In genomic region chr2:47112665-47113435, GRCh38 we compare ENCODE assay signal across 20 cellular contexts. TPM values are rescaled to one million over a fixed set of nuclear protein-coding genes. Genes with fewer than 3 reads are reported as not detected.
DNase-seq lines count a peak whose midpoint lies in the region; ATAC-seq, FAIRE-seq and TF ChIP-seq lines count a peak whose summit lies in the region.
"Had no signal": no experiment of that assay in that cellular context is flagged by ENCODE, and none has a peak within 500 bp of the region (broad histone marks: within the 10 kb centered on the region; RNA-seq: fewer than 3 reads in every experiment).

No MANE protein-coding gene starts in this region.

- TF ChIP-seq RAD21 in K562 (CRISPR knock-in tag; conservative IDR thresholded peaks at IDR 0.05 in 1 of 2, IDR thresholded peaks at IDR 0.05 in 1 of 2), result no peak

- no peak for TF ChIP-seq EP300 in K562 (IDR thresholded peaks at IDR 0.05; ENCODE audit: low read length)

- CTCF ChIA-PET in K562 (lab: Yijun Ruan, JAX; ENCODE audit: low intra/inter-chr PET ratio), result no interaction called here

- H2AFZ ChIP-seq in K562 (ENCODE audit: low read depth, low read length), result no peak overlapping the region

- no peaks in the 10 kb centered on the region; a peak in 1 of 5 replicates for H3K27me3 ChIP-seq in K562 (ENCODE audit: control insufficient read depth in 2 of 2, insufficient read depth in 2 of 2, low read length in 2 of 2)
- H3K27me3 ChIP-seq: BLaER1 treated with 17β-estradiol and CSF1 and Interleukin-3, amounts not matched to agents 10 nM and 100 nM had no signal

- DNase-seq in A172 (ENCODE audit: low spot score), result peak; percentile 26
- peak; percentile 4 for DNase-seq in EH (ENCODE audit: low read depth)
- peak; percentile 31 for DNase-seq in HT1080 (ENCODE audit: low read depth)
- peak in 1 of 4 experiments; percentile 11 for DNase-seq in K562 (ENCODE audit: extremely low read depth in 1 of 4, low spot score in 3 of 4)
- DNase-seq in activated gamma-delta T cell (lab: John Stamatoyannopoulos, UW), result no peak
- no peak for DNase-seq in NCI-H226
- no peak for DNase-seq in COR-L47 (lab: John Stamatoyannopoulos, UW)
- DNase-seq: 8988T; AML-193; CD4-positive, alpha-beta T cell; CD8-positive, alpha-beta T cell; DMS 273 treated with DMSO at 0.1 percent for 48 hours; DMS79 treated with DMSO at 0.1 percent for 48 hours; EL; GF-D8 had no signal

- FAIRE-seq in K562 (lab: Jason Lieb, UNC), result no peak
- FAIRE-seq: A549, GM12891, GM19239 had no signal

- POLR2A ChIA-PET in K562 (lab: Yijun Ruan, JAX), result interaction anchor here (0.7 to 1.5 kb wide), 2 partner anchors 44 to 134 kb away, joined by 3 read pairs; no protein-coding TSS in a partner anchor

- no peaks in the 10 kb centered on the region for H3K79me2 ChIP-seq in K562 (ENCODE audit: control insufficient read depth, insufficient read depth, low read length)

- intact Hi-C loops in K562 (cut with micrococcal nuclease), result no loop called here

- WGBS in K562 (ENCODE audit: insufficient coverage, low coverage, missing lambda C conversion rate), result 24% methylated on average over 5 of the region's 5 CpGs

- no peak overlapping the region for H3K4me2 ChIP-seq in K562 (ENCODE audit: insufficient read depth, low read length)
- H3K4me2 ChIP-seq: A549; BLaER1 treated with 17β-estradiol and CSF1 and Interleukin-3, amounts not matched to agents 10 nM and 100 nM had no signal

- BruUV-seq in K562 (replicated peaks; lab: Mats Ljungman, UMichigan), result no TSS peak

- ATAC-seq in K562, result peak; percentile 76
- ATAC-seq: A549; CD8-positive, alpha-beta T cell had no signal

- no peaks in the 10 kb centered on the region for H4K20me1 ChIP-seq in K562 (replicated peaks; ENCODE audit: control insufficient read depth, insufficient read depth, low read length)
- H4K20me1 ChIP-seq: BLaER1 treated with 17β-estradiol and CSF1 and Interleukin-3, amounts not matched to agents 10 nM and 100 nM had no signal

- no peak for TF ChIP-seq CTCF in K562 (IDR thresholded peaks at IDR 0.05 in 2 of 3, conservative IDR thresholded peaks at IDR 0.05 in 1 of 3; ENCODE audit: insufficient read depth in 2 of 3, low read depth in 1 of 3, low read length in 3 of 3)

- no peak overlapping the region for H3K4me3 ChIP-seq in K562
- H3K4me3 ChIP-seq: A549; BLaER1 treated with 17β-estradiol and CSF1 and Interleukin-3, amounts not matched to agents 10 nM and 100 nM had no signal

- no peak overlapping the region for H3K9ac ChIP-seq in K562 (ENCODE audit: insufficient read depth in 1 of 2, low read depth in 2 of 2, low read length in 2 of 2)
- H3K9ac ChIP-seq: BLaER1 treated with 17β-estradiol and CSF1 and Interleukin-3, amounts not matched to agents 10 nM and 100 nM had no signal

- H3K27ac ChIP-seq in K562 (ENCODE audit: extremely low read depth, low read depth, low read length), result no peak overlapping the region
- H3K27ac ChIP-seq: A549; BLaER1 treated with 17β-estradiol and CSF1 and Interleukin-3, amounts not matched to agents 10 nM and 100 nM; C4-2B had no signal

- no peaks in the 10 kb centered on the region for H3K36me3 ChIP-seq in K562 (ENCODE audit: control insufficient read depth, insufficient read depth, low read length)
- H3K36me3 ChIP-seq: BLaER1 treated with 17β-estradiol and CSF1 and Interleukin-3, amounts not matched to agents 10 nM and 100 nM had no signal

- in situ Hi-C loops in K562 (cut with MboI), result no loop called here

- no peaks in the 10 kb centered on the region for H3K9me1 ChIP-seq in K562 (ENCODE audit: control insufficient read depth, insufficient read depth, low read length)

- no peak for TF ChIP-seq POLR2A in K562 (conservative IDR thresholded peaks at IDR 0.05)

- no peaks in the 10 kb centered on the region; a peak in 1 of 5 replicates for H3K4me1 ChIP-seq in K562 (replicated peaks in 1 of 2; ENCODE audit: control insufficient read depth in 2 of 2, insufficient read depth in 2 of 2, low read length in 2 of 2)
- H3K4me1 ChIP-seq: A549; BLaER1 treated with 17β-estradiol and CSF1 and Interleukin-3, amounts not matched to agents 10 nM and 100 nM had no signal

- no peaks in the 10 kb centered on the region for H3K9me3 ChIP-seq in K562 (replicated peaks; ENCODE audit: control insufficient read depth, insufficient read depth, low read depth, low read length)
- H3K9me3 ChIP-seq: A549 had no signal

TF ChIP-seq in K562, 482 proteins besides CTCF, POLR2A, EP300 and RAD21 (continues in another document):
- TF ChIP-seq BCOR (IDR thresholded peaks at IDR 0.05), result peak; percentile 34; the same call in 1 of the 2 replicates
- TF ChIP-seq ZNF121 (CRISPR knock-in tag; conservative IDR thresholded peaks at IDR 0.05), result peak; percentile 67
- TF ChIP-seq ZNF384 (IDR thresholded peaks at IDR 0.05; ENCODE audit: low read depth, low read length), result 0 out of 2 replicates have a peak, but pooled peaks have one; percentile 33
- TF ChIP-seq NFATC3 (IDR thresholded peaks at IDR 0.05), result no peak
- TF ChIP-seq TCFL5 (CRISPR knock-in tag; conservative IDR thresholded peaks at IDR 0.05), result no peak
- TF ChIP-seq RBM25 (IDR thresholded peaks at IDR 0.05; ENCODE audit: low read depth, low read length, severe bottlenecking), result peak; percentile 19
- TF ChIP-seq KAT7 (CRISPR knock-in tag; IDR thresholded peaks at IDR 0.05; ENCODE audit: borderline replicate concordance), result no peak
- TF ChIP-seq, protein P1, sequence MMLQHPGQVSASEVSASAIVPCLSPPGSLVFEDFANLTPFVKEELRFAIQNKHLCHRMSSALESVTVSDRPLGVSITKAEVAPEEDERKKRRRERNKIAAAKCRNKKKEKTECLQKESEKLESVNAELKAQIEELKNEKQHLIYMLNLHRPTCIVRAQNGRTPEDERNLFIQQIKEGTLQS (IDR thresholded peaks at IDR 0.05), result peak; percentile 23; the same call in 1 of the 2 replicates
- TF ChIP-seq, protein P1 (CRISPR knock-in tag; conservative IDR thresholded peaks at IDR 0.05), result no peak
- TF ChIP-seq, protein P2, sequence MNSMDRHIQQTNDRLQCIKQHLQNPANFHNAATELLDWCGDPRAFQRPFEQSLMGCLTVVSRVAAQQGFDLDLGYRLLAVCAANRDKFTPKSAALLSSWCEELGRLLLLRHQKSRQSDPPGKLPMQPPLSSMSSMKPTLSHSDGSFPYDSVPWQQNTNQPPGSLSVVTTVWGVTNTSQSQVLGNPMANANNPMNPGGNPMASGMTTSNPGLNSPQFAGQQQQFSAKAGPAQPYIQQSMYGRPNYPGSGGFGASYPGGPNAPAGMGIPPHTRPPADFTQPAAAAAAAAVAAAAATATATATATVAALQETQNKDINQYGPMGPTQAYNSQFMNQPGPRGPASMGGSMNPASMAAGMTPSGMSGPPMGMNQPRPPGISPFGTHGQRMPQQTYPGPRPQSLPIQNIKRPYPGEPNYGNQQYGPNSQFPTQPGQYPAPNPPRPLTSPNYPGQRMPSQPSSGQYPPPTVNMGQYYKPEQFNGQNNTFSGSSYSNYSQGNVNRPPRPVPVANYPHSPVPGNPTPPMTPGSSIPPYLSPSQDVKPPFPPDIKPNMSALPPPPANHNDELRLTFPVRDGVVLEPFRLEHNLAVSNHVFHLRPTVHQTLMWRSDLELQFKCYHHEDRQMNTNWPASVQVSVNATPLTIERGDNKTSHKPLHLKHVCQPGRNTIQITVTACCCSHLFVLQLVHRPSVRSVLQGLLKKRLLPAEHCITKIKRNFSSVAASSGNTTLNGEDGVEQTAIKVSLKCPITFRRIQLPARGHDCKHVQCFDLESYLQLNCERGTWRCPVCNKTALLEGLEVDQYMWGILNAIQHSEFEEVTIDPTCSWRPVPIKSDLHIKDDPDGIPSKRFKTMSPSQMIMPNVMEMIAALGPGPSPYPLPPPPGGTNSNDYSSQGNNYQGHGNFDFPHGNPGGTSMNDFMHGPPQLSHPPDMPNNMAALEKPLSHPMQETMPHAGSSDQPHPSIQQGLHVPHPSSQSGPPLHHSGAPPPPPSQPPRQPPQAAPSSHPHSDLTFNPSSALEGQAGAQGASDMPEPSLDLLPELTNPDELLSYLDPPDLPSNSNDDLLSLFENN (IDR thresholded peaks at IDR 0.05; ENCODE audit: low read depth in 2 of 2, low read length in 2 of 2), result no peak

RNA-seq across cellular contexts. Expression of gene STPG4, which starts 42.3 kb away (rescaled TPM):
- 0.62 and 4.4 TPM in 2 replicates for total RNA-seq in A172 (2014; rRNA removed; shearing (Covaris generic))
- total RNA-seq in HT1080 (2014; rRNA removed; shearing (Covaris generic)), result 0.10 and 0.70 TPM in 2 replicates
- not detected in 2 replicates for polyA plus RNA-seq in HT1080 (2015; cell fraction: cytosol; rRNA removed)
- polyA plus RNA-seq in HT1080 (2015; cell fraction: nucleus; rRNA removed), result 0.19 TPM in 1 of 2 replicates, not detected in the other
- total RNA-seq in K562 (2011; cell fraction: chromatin; rRNA removed; ENCODE audit: low replicate concordance), result 0.51 and 0.72 TPM in 2 replicates
- 0.79 TPM in 1 of 2 replicates, not detected in the other for total RNA-seq in K562 (2011; cell fraction: nucleolus; rRNA removed)
- not detected in 2 replicates for total RNA-seq in K562 (2011; cell fraction: nucleoplasm; rRNA removed)
- total RNA-seq in K562 (2014; rRNA removed) (0.68 TPM in 1 of 2 replicates, not detected in the other), K562 (2014; rRNA removed; fragmentation: Illumina TruSeq; extraction: Trizol) (0.22 and 0.38 TPM in 2 replicates), K562 (2015; rRNA removed; fragmentation: Illumina TruSeq; extraction: Trizol) (not detected in 2 replicates), K562 (2021) (not detected in 2 replicates)
- polyA plus RNA-seq in K562 (2011; rRNA removed) (not detected in 2 replicates), K562 (2014; fragmentation: Illumina TruSeq; extraction: Trizol) (0.10 TPM in 1 of 2 replicates, not detected in the other), K562 (2014; fragmentation: Nextera tagmentation; extraction: Ambion mirVana) (not detected), K562 (2014; rRNA removed) (0.28 TPM in 1 of 2 replicates, not detected in the other)
- polyA plus RNA-seq in K562 (2011; cell fraction: cytosol; rRNA removed), result not detected in 2 replicates
- polyA plus RNA-seq in K562 (2011; cell fraction: nucleus; rRNA removed), result 0.24 TPM in 1 of 2 replicates, not detected in the other
- 0.26 TPM in 1 of 2 replicates, not detected in the other for polyA plus RNA-seq in K562 (2012)
- 0.33 and 0.39 TPM in 2 replicates for polyA minus RNA-seq in K562 (2011; rRNA and poly(A)+ RNA removed)
- polyA minus RNA-seq in K562 (2011; cell fraction: cytosol; rRNA and poly(A)+ RNA removed), result not detected in 2 replicates
- 0.44 TPM in 1 of 2 replicates, not detected in the other for polyA minus RNA-seq in K562 (2011; cell fraction: nucleus; rRNA and poly(A)+ RNA removed)
- total RNA-seq: CD4-positive, alpha-beta T cell had no signal

Comparison
In these comparisons a context has a peak if more than half of its experiments do, and no peak if none do; other contexts are left out.
1. DNase-seq: peak in A172 (single experiment), EH (single experiment) and HT1080 (single experiment); none in activated gamma-delta T cell (single experiment), NCI-H226 (single experiment) and COR-L47 (single experiment).